21 cellular contexts compared by ENCODE assay signal in genomic region chr2:69695850-69696216, GRCh38. TPM values are rescaled to one million over a fixed set of nuclear protein-coding genes. Genes with fewer than 3 reads are reported as not detected.
DNase-seq lines count a peak whose midpoint lies in the region; ATAC-seq and TF ChIP-seq lines count a peak whose summit lies in the region.
"Had no signal": no experiment of that assay in that cellular context is flagged by ENCODE, and none has a peak within 500 bp of the region (broad histone marks: within the 10 kb centered on the region; RNA-seq: fewer than 3 reads in every experiment).

No MANE protein-coding gene starts in this region.

- peaks cover 23% of the 10 kb centered on the region for H3K4me1 ChIP-seq in ACC112 (ENCODE audit: control insufficient read depth, insufficient read depth, low read length, unreplicated experiment)
- H3K4me1 ChIP-seq in BLaER1 treated with 17β-estradiol and CSF1 and Interleukin-3, amounts not matched to agents 10 nM and 100 nM, result peaks cover 40 to 85% (median 73%) of the 10 kb centered on the region in 10 experiments
- peaks cover 59% of the 10 kb centered on the region for H3K4me1 ChIP-seq in SJSA1 (replicated peaks)
- H3K4me1 ChIP-seq in heart left ventricle, result peaks cover 0 to 36% (median 8%) of the 10 kb centered on the region in 12 donors
- H3K4me1 ChIP-seq: prostate gland, vagina had no signal

- H3K27ac ChIP-seq in ACC112 (ENCODE audit: low read depth, low read length), result peak overlapping the region; percentile 46; the same call in 1 of the 2 replicates
- H3K27ac ChIP-seq in BLaER1 treated with 17β-estradiol and CSF1 and Interleukin-3, amounts not matched to agents 10 nM and 100 nM, result peak overlapping the region in 9 of 11 experiments; percentile 47 to 93 (median 88); a peak in 16 of 22 replicates
- peak overlapping the region; percentile 68 for H3K27ac ChIP-seq in SJSA1
- no peak overlapping the region for H3K27ac ChIP-seq in heart left ventricle
- H3K27ac ChIP-seq: prostate gland, vagina had no signal

- no peaks in the 10 kb centered on the region for H3K9me3 Mint-ChIP-seq in naive thymus-derived CD8-positive, alpha-beta T cell
- H3K9me3 Mint-ChIP-seq: neural crest cell had no signal

- no peaks in the 10 kb centered on the region for H3K27me3 Mint-ChIP-seq in naive thymus-derived CD8-positive, alpha-beta T cell

- H3K4me3 ChIP-seq in ACC112 (ENCODE audit: low read depth, low read length), result no peak overlapping the region
- no peak overlapping the region for H3K4me3 ChIP-seq in BLaER1 treated with 17β-estradiol and CSF1 and Interleukin-3, amounts not matched to agents 10 nM and 100 nM
- no peak overlapping the region for H3K4me3 ChIP-seq in SJSA1
- H3K4me3 ChIP-seq in heart left ventricle, result no peak overlapping the region
- H3K4me3 ChIP-seq: prostate gland, vagina had no signal

- H3K4me3 Mint-ChIP-seq in naive thymus-derived CD8-positive, alpha-beta T cell, result peak overlapping the region in 7 of 10 donors; percentile 1 to 52 (median 36)
- H3K4me3 Mint-ChIP-seq: neural crest cell had no signal

- H3K4me1 Mint-ChIP-seq in naive thymus-derived CD8-positive, alpha-beta T cell, result peaks cover 49 to 88% (median 85%) of the 10 kb centered on the region in 4 donors
- H3K4me1 Mint-ChIP-seq: neural crest cell had no signal

- H3K9ac ChIP-seq in BLaER1 treated with 17β-estradiol and CSF1 and Interleukin-3, amounts not matched to agents 10 nM and 100 nM, result peak overlapping the region in 1 of 11 experiments; percentile 66; a peak in 2 of 22 replicates

- POLR2A ChIA-PET in naive thymus-derived CD8-positive, alpha-beta T cell (lab: Charles Lee), result interaction anchor here (6.0 to 8.6 kb wide), 3 partner anchors 11 to 52 kb away, joined by 28 to 214 read pairs (median 51); partner anchors contain the start of gene AAK1

- H3K27me3 ChIP-seq in ACC112 (ENCODE audit: insufficient read depth, low read length) (no peaks in the 10 kb centered on the region), SJSA1 (replicated peaks) (no peaks in the 10 kb centered on the region), heart left ventricle (no peaks in the 10 kb centered on the region)
- no peaks in the 10 kb centered on the region for H3K27me3 ChIP-seq in BLaER1 treated with 17β-estradiol and CSF1 and Interleukin-3, amounts not matched to agents 10 nM and 100 nM
- H3K27me3 ChIP-seq: vagina had no signal

- WGBS in heart left ventricle, 4 donors, result 50 to 96% (median 82%) methylated on average over 2 of the region's 2 CpGs

- TF ChIP-seq POLR2A in heart left ventricle (IDR thresholded peaks at IDR 0.05), result no peak

- H3K36me3 ChIP-seq in ACC112 (ENCODE audit: insufficient read depth, low read length) (no peaks in the 10 kb centered on the region), SJSA1 (no peaks in the 10 kb centered on the region), heart left ventricle (no peaks in the 10 kb centered on the region)
- H3K36me3 ChIP-seq in BLaER1 treated with 17β-estradiol and CSF1 and Interleukin-3, amounts not matched to agents 10 nM and 100 nM, result no peaks in the 10 kb centered on the region
- H3K36me3 ChIP-seq: prostate gland, vagina had no signal

- H3K27ac Mint-ChIP-seq in naive thymus-derived CD8-positive, alpha-beta T cell, result peak overlapping the region; percentile 31 to 98 (median 82)

- H3K9me3 ChIP-seq in BLaER1 treated with 17β-estradiol and CSF1 and Interleukin-3, amounts not matched to agents 10 nM and 100 nM (replicated peaks in 1 of 11), result peaks cover 0 to 6% (median 0%) of the 10 kb centered on the region in 11 experiments; a peak in 2 of 22 replicates
- H3K9me3 ChIP-seq in SJSA1 (replicated peaks) (no peaks in the 10 kb centered on the region), heart left ventricle (no peaks in the 10 kb centered on the region)
- H3K9me3 ChIP-seq: prostate gland, vagina had no signal

- peak overlapping the region; percentile 76 to 95 (median 88); a peak in 21 of 22 replicates for H3K4me2 ChIP-seq in BLaER1 treated with 17β-estradiol and CSF1 and Interleukin-3, amounts not matched to agents 10 nM and 100 nM

- H3K79me2 ChIP-seq in ACC112 (ENCODE audit: control insufficient read depth, insufficient read depth, low read length, unreplicated experiment), result no peaks in the 10 kb centered on the region

- no peak for TF ChIP-seq CTCF in heart left ventricle (IDR thresholded peaks at IDR 0.05)

- ATAC-seq in naive thymus-derived CD8-positive, alpha-beta T cell, result no peak
- no peak for ATAC-seq in heart left ventricle
- ATAC-seq in HG02970 (IDR thresholded peaks at IDR 0.05; ENCODE audit: low FRiP score, unreplicated experiment), result no peak

- intact Hi-C loops in heart left ventricle (cut with DNase I), result loop anchor here in 1 of 10 donors (10.0 kb wide), 1 partner anchor 51 kb away; the partner anchor contains the start of gene AAK1

- no peak overlapping the region for H2AFZ ChIP-seq in ACC112 (ENCODE audit: low read length, unreplicated experiment)

- H4K20me1 ChIP-seq in BLaER1 treated with 17β-estradiol and CSF1 and Interleukin-3, amounts not matched to agents 10 nM and 100 nM, result no peaks in the 10 kb centered on the region

- DNase-seq in SJSA1 (ENCODE audit: low read depth in 1 of 2, low spot score in 2 of 2) (no peak), heart left ventricle (no peak), NCI-H748 (lab: John Stamatoyannopoulos, UW; ENCODE audit: unreplicated experiment) (no peak)
- no peak for DNase-seq in naive thymus-derived CD8-positive, alpha-beta T cell
- DNase-seq: activated CD4-positive, alpha-beta T cell treated with anti-CD3 and anti-CD28 coated beads for 4 hours; activated effector memory CD4-positive, alpha-beta T cell treated with anti-CD3 and anti-CD28 coated beads, Interleukin-2, amount 50 U/mL, for 16 hours; anterior cingulate cortex; caudate nucleus; Kasumi-1; midbrain; NCI-H1048; NCI-H187 treated with DMSO at 0.1 percent for 48 hours; NCI-H82; Right ventricle myocardium superior; T-helper 1 cell had no signal

- no peaks in the 10 kb centered on the region for H3K36me3 Mint-ChIP-seq in naive thymus-derived CD8-positive, alpha-beta T cell

RNA-seq across cellular contexts. Expression of gene ANXA4, which starts 46.1 kb away (rescaled TPM):
- total RNA-seq in SJSA1 (2014; rRNA removed; shearing (Covaris generic)), result 9.6 and 18.2 TPM in 2 replicates
- 10 to 100 TPM in 1 of 2 experiments, 1 to 10 TPM in 1; 8.0 to 10.0 TPM for total RNA-seq in naive thymus-derived CD8-positive, alpha-beta T cell
- 10 to 100 TPM in 1 of 3 donors, 1 to 10 TPM in 2; 2.9 to 15.8 (median 3.8) TPM for polyA plus RNA-seq in naive thymus-derived CD8-positive, alpha-beta T cell
- total RNA-seq in heart left ventricle, result 10 to 100 TPM in 8 of 9 donors, 1 to 10 TPM in 1; 7.3 to 73.5 (median 22.2) TPM
- 10 to 100 TPM; 10.3 to 16.5 TPM for polyA plus RNA-seq in heart left ventricle

RNA-seq across cellular contexts. Expression of gene AAK1, which starts 52.3 kb away (rescaled TPM):
- 83.8 and 84.9 TPM in 2 replicates for total RNA-seq in SJSA1 (2014; rRNA removed; shearing (Covaris generic))
- 100 to 1,000 TPM; 216 to 222 TPM for total RNA-seq in naive thymus-derived CD8-positive, alpha-beta T cell
- polyA plus RNA-seq in naive thymus-derived CD8-positive, alpha-beta T cell, result 100 to 1,000 TPM in 1 of 3 donors, 10 to 100 TPM in 2; 59.8 to 106 (median 97.3) TPM
- 100 to 1,000 TPM in 7 of 9 donors, 10 to 100 TPM in 2; 68.7 to 167 (median 131) TPM for total RNA-seq in heart left ventricle
- polyA plus RNA-seq in heart left ventricle, result 10 to 100 TPM; 34.4 to 34.9 TPM

Comparison
In these comparisons a context has a peak if more than half of its experiments do, and no peak if none do; other contexts are left out.
1. H3K27ac ChIP-seq: peak in ACC112 (single experiment), BLaER1 treated with 17β-estradiol and CSF1 and Interleukin-3, amounts not matched to agents 10 nM and 100 nM (9 of 11) and SJSA1 (single experiment); none in heart left ventricle (0 of 12).